In genomic region chr9:80522465-80522864, GRCh38 we compare ENCODE assay signal across 16 cellular contexts.
DNase-seq lines count a peak whose midpoint lies in the region; ATAC-seq, FAIRE-seq and TF ChIP-seq lines count a peak whose summit lies in the region.
"Had no signal": no experiment of that assay in that cellular context is flagged by ENCODE, and none has a peak within 500 bp of the region (broad histone marks: within the 10 kb centered on the region; RNA-seq: fewer than 3 reads in every experiment).

No MANE protein-coding gene starts in this region.

- H3K27me3 ChIP-seq in RWPE2 (ENCODE audit: insufficient read depth, poor library complexity, severe bottlenecking) (no peaks in the 10 kb centered on the region), fibroblast of lung (ENCODE audit: control insufficient read depth, insufficient read depth, low read length) (no peaks in the 10 kb centered on the region), hepatocyte (no peaks in the 10 kb centered on the region)
- H3K27me3 ChIP-seq: BLaER1 treated with 17β-estradiol and CSF1 and Interleukin-3, amounts not matched to agents 10 nM and 100 nM had no signal

- H3K4me3 ChIP-seq in RWPE2 (ENCODE audit: severe bottlenecking), result no peak overlapping the region
- no peak overlapping the region for H3K4me3 ChIP-seq in fibroblast of lung (replicated peaks in 1 of 4; ENCODE audit: control extremely low read depth in 1 of 4, insufficient read depth in 1 of 4, low read depth in 3 of 4, low read length in 4 of 4)
- H3K4me3 ChIP-seq in hepatocyte, result no peak overlapping the region
- H3K4me3 ChIP-seq in mucosa of descending colon, result no peak overlapping the region
- H3K4me3 ChIP-seq: BLaER1 treated with 17β-estradiol and CSF1 and Interleukin-3, amounts not matched to agents 10 nM and 100 nM; HAP-1 had no signal

- WGBS in hepatocyte (ENCODE audit: low lambda C conversion rate, missing lambda C conversion rate), result 94% methylated on average over 3 of the region's 3 CpGs

- H3K79me2 ChIP-seq in fibroblast of lung (ENCODE audit: control insufficient read depth, insufficient read depth, low read length) (no peaks in the 10 kb centered on the region), hepatocyte (no peaks in the 10 kb centered on the region)

- H3K4me2 ChIP-seq in fibroblast of lung (ENCODE audit: extremely low read depth, insufficient read depth, low read length), result no peak overlapping the region
- no peak overlapping the region for H3K4me2 ChIP-seq in hepatocyte
- H3K4me2 ChIP-seq: BLaER1 treated with 17β-estradiol and CSF1 and Interleukin-3, amounts not matched to agents 10 nM and 100 nM had no signal

- H3K4me1 ChIP-seq in RWPE2 (ENCODE audit: insufficient read depth, poor library complexity, severe bottlenecking) (no peaks in the 10 kb centered on the region), fibroblast of lung (ENCODE audit: control insufficient read depth, extremely low read depth, insufficient read depth, low read length) (no peaks in the 10 kb centered on the region), hepatocyte (ENCODE audit: insufficient read depth) (no peaks in the 10 kb centered on the region), mucosa of descending colon (ENCODE audit: low read depth) (no peaks in the 10 kb centered on the region)
- H3K4me1 ChIP-seq: BLaER1 treated with 17β-estradiol and CSF1 and Interleukin-3, amounts not matched to agents 10 nM and 100 nM; HAP-1 had no signal

- no peak overlapping the region for H2AFZ ChIP-seq in fibroblast of lung (ENCODE audit: low read length)
- H2AFZ ChIP-seq in hepatocyte, result no peak overlapping the region

- no peak for DNase-seq in H54 (ENCODE audit: insufficient read length, low spot score)
- DNase-seq in RWPE2 (ENCODE audit: low spot score), result no peak
- peak; percentile 1 to 8 for DNase-seq in fibroblast of lung (ENCODE audit: low read depth in 2 of 2)
- DNase-seq in pons (ENCODE audit: low spot score), result no peak
- DNase-seq in hepatocyte (ENCODE audit: low spot score), result no peak
- no peak for DNase-seq in mucosa of descending colon
- DNase-seq: ACHN; CD4-positive, CD25-positive, alpha-beta regulatory T cell; DMS 273 treated with DMSO at 0.1 percent for 48 hours; GOT3; HFFc6; KG1 had no signal

- TF ChIP-seq POLR2A in H54 (IDR thresholded peaks at IDR 0.05; ENCODE audit: low read depth, low read length), result no peak

- H4K20me1 ChIP-seq in fibroblast of lung (ENCODE audit: control insufficient read depth, extremely low read depth, insufficient read depth, low read length) (no peaks in the 10 kb centered on the region), hepatocyte (ENCODE audit: insufficient read depth, poor library complexity, severe bottlenecking) (no peaks in the 10 kb centered on the region)
- H4K20me1 ChIP-seq: BLaER1 treated with 17β-estradiol and CSF1 and Interleukin-3, amounts not matched to agents 10 nM and 100 nM had no signal

- H3K9me2 ChIP-seq in hepatocyte (replicated peaks; ENCODE audit: insufficient read depth), result no peaks in the 10 kb centered on the region

- no peaks in the 10 kb centered on the region for H3K9me3 ChIP-seq in RWPE2 (ENCODE audit: severe bottlenecking)
- no peaks in the 10 kb centered on the region for H3K9me3 ChIP-seq in fibroblast of lung (ENCODE audit: control insufficient read depth, insufficient read depth, low read depth, low read length)
- no peaks in the 10 kb centered on the region for H3K9me3 ChIP-seq in hepatocyte (ENCODE audit: low read depth)
- H3K9me3 ChIP-seq in mucosa of descending colon, result peaks cover 45% of the 10 kb centered on the region
- H3K9me3 ChIP-seq: HAP-1 had no signal

- TF ChIP-seq CTCF in RWPE2 (IDR thresholded peaks at IDR 0.05; ENCODE audit: poor library complexity, severe bottlenecking) (no peak), fibroblast of lung (conservative IDR thresholded peaks at IDR 0.05 in 1 of 2, IDR thresholded peaks at IDR 0.05 in 1 of 2; ENCODE audit: low read depth in 1 of 2, low read length in 2 of 2) (no peak), hepatocyte (IDR thresholded peaks at IDR 0.05; ENCODE audit: poor library complexity) (no peak), mucosa of descending colon (IDR thresholded peaks at IDR 0.05) (no peak)

- H3K36me3 ChIP-seq in RWPE2 (ENCODE audit: low read depth) (no peaks in the 10 kb centered on the region), fibroblast of lung (ENCODE audit: control insufficient read depth, insufficient read depth, low read length) (no peaks in the 10 kb centered on the region), hepatocyte (replicated peaks; ENCODE audit: insufficient read depth, low read depth) (no peaks in the 10 kb centered on the region), mucosa of descending colon (ENCODE audit: low read depth) (no peaks in the 10 kb centered on the region)
- H3K36me3 ChIP-seq: BLaER1 treated with 17β-estradiol and CSF1 and Interleukin-3, amounts not matched to agents 10 nM and 100 nM; HAP-1 had no signal

- FAIRE-seq in H54 (lab: Jason Lieb, UNC), result peak; percentile 36
- FAIRE-seq: GM12891 had no signal

- ATAC-seq in RWPE2 (ENCODE audit: low read depth) (peak; percentile 51; the same call in 1 of the 3 replicates), GM21619 (IDR thresholded peaks at IDR 0.05; ENCODE audit: unreplicated experiment) (no peak), mucosa of descending colon (no peak)

- H3K9ac ChIP-seq in fibroblast of lung (ENCODE audit: insufficient read depth, low read length), result no peak overlapping the region
- H3K9ac ChIP-seq: BLaER1 treated with 17β-estradiol and CSF1 and Interleukin-3, amounts not matched to agents 10 nM and 100 nM had no signal

- H3K27ac ChIP-seq in RWPE2 (ENCODE audit: poor library complexity, severe bottlenecking) (no peak overlapping the region), fibroblast of lung (ENCODE audit: insufficient read depth, low read length) (no peak overlapping the region), hepatocyte (no peak overlapping the region)
- H3K27ac ChIP-seq: BLaER1 treated with 17β-estradiol and CSF1 and Interleukin-3, amounts not matched to agents 10 nM and 100 nM had no signal

- intact Hi-C loops in mucosa of descending colon (cut with DNase I, micrococcal nuclease), result no loop called here

Comparison
In these comparisons a context has a peak if more than half of its experiments do, and no peak if none do; other contexts are left out.
1. DNase-seq: peak in fibroblast of lung (2 of 2); none in H54 (single experiment), RWPE2 (single experiment), pons (single experiment), hepatocyte (single experiment) and mucosa of descending colon (0 of 3).